ENCODE assay signal across 1 cellular context in the genomic region with DNA sequence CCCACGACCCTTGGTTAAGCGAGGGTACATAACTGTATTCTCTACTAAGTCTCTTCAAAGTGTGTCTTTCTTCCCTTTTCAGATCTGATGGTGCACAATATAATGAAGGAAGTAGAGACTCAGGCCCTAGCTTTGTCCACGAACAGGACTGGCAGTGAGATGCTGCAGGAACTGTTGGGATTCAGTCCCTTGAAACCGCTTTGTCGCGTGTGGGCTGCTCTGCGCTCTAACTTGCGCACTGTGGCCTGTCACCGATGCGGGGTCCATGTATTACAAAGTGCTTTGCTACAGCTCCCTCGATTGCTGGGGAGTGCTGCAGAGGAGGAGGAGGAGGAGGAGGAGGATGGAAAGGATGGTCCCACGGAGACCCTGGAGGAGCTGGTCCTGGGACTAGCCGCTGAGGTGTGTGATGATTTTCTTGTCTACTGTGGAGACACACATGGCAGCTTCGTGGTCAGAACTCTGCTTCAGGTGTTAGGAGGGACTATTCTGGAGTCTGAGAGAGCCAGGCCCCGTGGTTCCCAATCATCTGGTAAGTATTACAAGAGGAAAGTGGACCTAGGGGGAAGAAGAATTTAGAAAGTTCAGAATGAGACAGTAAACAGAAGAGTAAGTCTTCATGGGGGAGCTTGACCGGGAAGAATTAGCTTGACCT.
TF ChIP-seq lines count a peak whose summit lies in the region.

No MANE protein-coding gene starts in this region.

TF ChIP-seq in A549, 52 proteins besides CTCF, POLR2A, EP300 and RAD21 (continued from another document):
- TF ChIP-seq, protein P1, sequence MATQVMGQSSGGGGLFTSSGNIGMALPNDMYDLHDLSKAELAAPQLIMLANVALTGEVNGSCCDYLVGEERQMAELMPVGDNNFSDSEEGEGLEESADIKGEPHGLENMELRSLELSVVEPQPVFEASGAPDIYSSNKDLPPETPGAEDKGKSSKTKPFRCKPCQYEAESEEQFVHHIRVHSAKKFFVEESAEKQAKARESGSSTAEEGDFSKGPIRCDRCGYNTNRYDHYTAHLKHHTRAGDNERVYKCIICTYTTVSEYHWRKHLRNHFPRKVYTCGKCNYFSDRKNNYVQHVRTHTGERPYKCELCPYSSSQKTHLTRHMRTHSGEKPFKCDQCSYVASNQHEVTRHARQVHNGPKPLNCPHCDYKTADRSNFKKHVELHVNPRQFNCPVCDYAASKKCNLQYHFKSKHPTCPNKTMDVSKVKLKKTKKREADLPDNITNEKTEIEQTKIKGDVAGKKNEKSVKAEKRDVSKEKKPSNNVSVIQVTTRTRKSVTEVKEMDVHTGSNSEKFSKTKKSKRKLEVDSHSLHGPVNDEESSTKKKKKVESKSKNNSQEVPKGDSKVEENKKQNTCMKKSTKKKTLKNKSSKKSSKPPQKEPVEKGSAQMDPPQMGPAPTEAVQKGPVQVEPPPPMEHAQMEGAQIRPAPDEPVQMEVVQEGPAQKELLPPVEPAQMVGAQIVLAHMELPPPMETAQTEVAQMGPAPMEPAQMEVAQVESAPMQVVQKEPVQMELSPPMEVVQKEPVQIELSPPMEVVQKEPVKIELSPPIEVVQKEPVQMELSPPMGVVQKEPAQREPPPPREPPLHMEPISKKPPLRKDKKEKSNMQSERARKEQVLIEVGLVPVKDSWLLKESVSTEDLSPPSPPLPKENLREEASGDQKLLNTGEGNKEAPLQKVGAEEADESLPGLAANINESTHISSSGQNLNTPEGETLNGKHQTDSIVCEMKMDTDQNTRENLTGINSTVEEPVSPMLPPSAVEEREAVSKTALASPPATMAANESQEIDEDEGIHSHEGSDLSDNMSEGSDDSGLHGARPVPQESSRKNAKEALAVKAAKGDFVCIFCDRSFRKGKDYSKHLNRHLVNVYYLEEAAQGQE (IDR thresholded peaks at IDR 0.05) = no peak
- no peak for TF ChIP-seq PHF8 (IDR thresholded peaks at IDR 0.05; ENCODE audit: borderline replicate concordance, low read depth)
- TF ChIP-seq KDM1A (IDR thresholded peaks at IDR 0.05; ENCODE audit: low read depth) = no peak
- TF ChIP-seq HOXB5 (CRISPR knock-in tag; IDR thresholded peaks at IDR 0.05) = no peak
- no peak for TF ChIP-seq CBX2 (IDR thresholded peaks at IDR 0.05; ENCODE audit: borderline replicate concordance, low read depth)
- no peak for TF ChIP-seq FOSL2 (IDR thresholded peaks at IDR 0.05)
- TF ChIP-seq FOSL2 (CRISPR knock-in tag; IDR thresholded peaks at IDR 0.05) = no peak
- no peak for TF ChIP-seq FOSB (CRISPR knock-in tag; IDR thresholded peaks at IDR 0.05)
- no peak for TF ChIP-seq NFE2L2 (conservative IDR thresholded peaks at IDR 0.05; ENCODE audit: low read length)
- no peak for TF ChIP-seq JUN (IDR thresholded peaks at IDR 0.05)
- TF ChIP-seq HDAC2 (IDR thresholded peaks at IDR 0.05) = no peak
